Comparison of ENCODE assay signal across 8 cellular contexts in the genomic region with DNA sequence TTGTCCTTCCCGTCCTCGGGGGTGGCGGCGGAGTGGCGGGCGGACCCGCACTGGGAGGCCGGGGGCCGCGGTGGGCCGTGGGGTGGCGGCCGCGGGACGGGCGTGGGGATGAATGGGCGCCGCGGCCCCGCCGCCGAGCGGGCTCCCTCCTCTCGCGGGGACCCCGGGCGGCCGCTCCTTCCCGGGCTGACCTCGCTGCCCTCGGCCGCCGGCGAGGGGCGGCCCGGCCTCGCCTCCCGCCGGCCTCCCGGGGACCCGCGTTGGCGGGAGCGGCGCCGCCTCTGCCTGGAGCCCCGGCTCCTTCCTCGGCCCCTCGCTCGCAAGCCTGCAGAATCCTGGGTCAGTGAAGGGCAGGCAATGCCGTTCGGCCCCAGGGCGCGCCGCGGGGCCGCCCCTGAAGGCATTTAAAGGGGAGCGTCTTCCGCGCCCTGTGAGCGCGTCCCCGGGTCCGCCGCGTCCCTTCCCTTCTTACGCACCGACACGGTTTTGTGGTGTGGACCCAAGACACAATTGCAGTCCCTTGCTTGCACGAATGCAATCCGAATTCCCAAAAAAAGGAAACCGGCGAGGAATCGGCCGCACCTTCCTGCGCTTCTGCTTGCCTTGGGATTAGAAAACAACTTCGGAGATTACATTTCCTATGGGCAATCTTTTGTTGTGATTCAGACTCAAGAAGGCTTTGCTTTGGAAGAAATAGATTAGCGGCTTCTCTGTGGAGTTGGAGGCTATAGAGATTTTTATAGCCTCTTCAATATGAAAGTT. TPM values are rescaled to one million over a fixed set of nuclear protein-coding genes. Genes with fewer than 3 reads are reported as not detected.
DNase-seq lines count a peak whose midpoint lies in the region; ATAC-seq and TF ChIP-seq lines count a peak whose summit lies in the region.

No MANE protein-coding gene starts in this region.

- peaks cover 30% of the 10 kb centered on the region for H4K20me1 ChIP-seq in SK-N-SH (ENCODE audit: insufficient read depth)
- H4K20me1 ChIP-seq in hepatocyte (ENCODE audit: insufficient read depth, poor library complexity, severe bottlenecking) = peaks cover 6% of the 10 kb centered on the region

- H3K27ac ChIP-seq in SK-N-SH (ENCODE audit: low read depth in 2 of 2, low read length in 1 of 2) (peak overlapping the region; percentile 74 to 87), Peyer's patch (peak overlapping the region; percentile 79 to 94 (median 85)), hepatocyte (peak overlapping the region; percentile 82)

- no peaks in the 10 kb centered on the region for H3K9me3 ChIP-seq in SK-N-SH
- no peaks in the 10 kb centered on the region for H3K9me3 ChIP-seq in Peyer's patch
- H3K9me3 ChIP-seq in hepatocyte (ENCODE audit: low read depth) = no peaks in the 10 kb centered on the region

- no peaks in the 10 kb centered on the region for H3F3A ChIP-seq in SK-N-SH (replicated peaks; ENCODE audit: insufficient read depth)

- CTCF ChIA-PET in SK-N-SH (lab: Yijun Ruan, JAX) = interaction anchor here (0.7 kb wide), 1 partner anchor 39 kb away, joined by 3 read pairs; no protein-coding TSS in a partner anchor

- peak overlapping the region; percentile 73 to 92 for H3K4me3 ChIP-seq in SK-N-SH (ENCODE audit: low read depth in 2 of 2, low read length in 1 of 2)
- H3K4me3 ChIP-seq in Peyer's patch = peak overlapping the region; percentile 84 to 99 (median 92)
- peak overlapping the region; percentile 74 for H3K4me3 ChIP-seq in hepatocyte

- DNase-seq in SK-N-SH (peak; percentile 74), Peyer's patch (peak in 2 of 3 donors; percentile 62 to 72), astrocyte of the hippocampus (ENCODE audit: low read depth, low spot score) (peak; percentile 58), hepatocyte (ENCODE audit: low spot score) (peak; percentile 63), retina (peak; percentile 77), COR-L47 (lab: John Stamatoyannopoulos, UW) (no peak)

- POLR2A ChIA-PET in SK-N-SH (lab: Yijun Ruan, JAX) = interaction anchor here (1.0 kb wide), 1 partner anchor 22 kb away, joined by 3 read pairs; no protein-coding TSS in a partner anchor

- H3K4me2 ChIP-seq in SK-N-SH = peak overlapping the region; percentile 79
- H3K4me2 ChIP-seq in hepatocyte = peak overlapping the region; percentile 75

- WGBS in SK-N-SH (ENCODE audit: low lambda C conversion rate) = 2% methylated on average over 30 of the region's 78 CpGs
- WGBS in hepatocyte (ENCODE audit: low lambda C conversion rate, missing lambda C conversion rate) = under 1% methylated on average over 34 of the region's 78 CpGs

- TF ChIP-seq POLR2A in Peyer's patch (IDR thresholded peaks at IDR 0.05) = no peak

- H3K27me3 ChIP-seq in SK-N-SH (ENCODE audit: insufficient read depth) (no peaks in the 10 kb centered on the region), Peyer's patch (no peaks in the 10 kb centered on the region), hepatocyte (no peaks in the 10 kb centered on the region)

- H3K36me3 ChIP-seq in SK-N-SH (replicated peaks in 1 of 2; ENCODE audit: control insufficient read depth in 1 of 2, insufficient read depth in 2 of 2, low read length in 1 of 2) (peaks cover 3 to 19% of the 10 kb centered on the region in 2 experiments), Peyer's patch (no peaks in the 10 kb centered on the region), hepatocyte (replicated peaks; ENCODE audit: insufficient read depth, low read depth) (no peaks in the 10 kb centered on the region)

- H3K9ac ChIP-seq in SK-N-SH = peak overlapping the region; percentile 68

- TF ChIP-seq CTCF in SK-N-SH (IDR thresholded peaks at IDR 0.05) (no peak), Peyer's patch (IDR thresholded peaks at IDR 0.05) (no peak), hepatocyte (IDR thresholded peaks at IDR 0.05; ENCODE audit: poor library complexity) (no peak)

- TF ChIP-seq EP300 in SK-N-SH (IDR thresholded peaks at IDR 0.05; ENCODE audit: borderline replicate concordance in 1 of 2, low read depth in 1 of 2, low read length in 1 of 2) = no peak

- H3K79me2 ChIP-seq in SK-N-SH (ENCODE audit: insufficient read depth) (peaks cover 85% of the 10 kb centered on the region), hepatocyte (peaks cover 74% of the 10 kb centered on the region)

- ATAC-seq in SK-N-SH treated with all-trans-retinoic acid at 6 μM for 48 hours (no peak), GM21447 (IDR thresholded peaks at IDR 0.05; ENCODE audit: unreplicated experiment) (no peak)

- H2AFZ ChIP-seq in SK-N-SH (ENCODE audit: low read depth) (no peak overlapping the region), hepatocyte (peak overlapping the region; percentile 42)

- H3K9me2 ChIP-seq in SK-N-SH = no peaks in the 10 kb centered on the region
- no peaks in the 10 kb centered on the region for H3K9me2 ChIP-seq in hepatocyte (replicated peaks; ENCODE audit: insufficient read depth)

- TF ChIP-seq RAD21 in SK-N-SH (IDR thresholded peaks at IDR 0.05; ENCODE audit: low read length) = no peak

- H3K4me1 ChIP-seq in SK-N-SH (ENCODE audit: control insufficient read depth in 1 of 2, insufficient read depth in 2 of 2, low read depth in 1 of 2, low read length in 1 of 2) (peaks cover 13 to 15% of the 10 kb centered on the region in 2 experiments), Peyer's patch (peaks cover 0 to 45% (median 6%) of the 10 kb centered on the region in 4 donors), hepatocyte (ENCODE audit: insufficient read depth) (peaks cover 15% of the 10 kb centered on the region)

TF ChIP-seq in SK-N-SH, 30 proteins besides CTCF, POLR2A, EP300 and RAD21 (continues in another document):
- TF ChIP-seq, protein P1, sequence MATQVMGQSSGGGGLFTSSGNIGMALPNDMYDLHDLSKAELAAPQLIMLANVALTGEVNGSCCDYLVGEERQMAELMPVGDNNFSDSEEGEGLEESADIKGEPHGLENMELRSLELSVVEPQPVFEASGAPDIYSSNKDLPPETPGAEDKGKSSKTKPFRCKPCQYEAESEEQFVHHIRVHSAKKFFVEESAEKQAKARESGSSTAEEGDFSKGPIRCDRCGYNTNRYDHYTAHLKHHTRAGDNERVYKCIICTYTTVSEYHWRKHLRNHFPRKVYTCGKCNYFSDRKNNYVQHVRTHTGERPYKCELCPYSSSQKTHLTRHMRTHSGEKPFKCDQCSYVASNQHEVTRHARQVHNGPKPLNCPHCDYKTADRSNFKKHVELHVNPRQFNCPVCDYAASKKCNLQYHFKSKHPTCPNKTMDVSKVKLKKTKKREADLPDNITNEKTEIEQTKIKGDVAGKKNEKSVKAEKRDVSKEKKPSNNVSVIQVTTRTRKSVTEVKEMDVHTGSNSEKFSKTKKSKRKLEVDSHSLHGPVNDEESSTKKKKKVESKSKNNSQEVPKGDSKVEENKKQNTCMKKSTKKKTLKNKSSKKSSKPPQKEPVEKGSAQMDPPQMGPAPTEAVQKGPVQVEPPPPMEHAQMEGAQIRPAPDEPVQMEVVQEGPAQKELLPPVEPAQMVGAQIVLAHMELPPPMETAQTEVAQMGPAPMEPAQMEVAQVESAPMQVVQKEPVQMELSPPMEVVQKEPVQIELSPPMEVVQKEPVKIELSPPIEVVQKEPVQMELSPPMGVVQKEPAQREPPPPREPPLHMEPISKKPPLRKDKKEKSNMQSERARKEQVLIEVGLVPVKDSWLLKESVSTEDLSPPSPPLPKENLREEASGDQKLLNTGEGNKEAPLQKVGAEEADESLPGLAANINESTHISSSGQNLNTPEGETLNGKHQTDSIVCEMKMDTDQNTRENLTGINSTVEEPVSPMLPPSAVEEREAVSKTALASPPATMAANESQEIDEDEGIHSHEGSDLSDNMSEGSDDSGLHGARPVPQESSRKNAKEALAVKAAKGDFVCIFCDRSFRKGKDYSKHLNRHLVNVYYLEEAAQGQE (IDR thresholded peaks at IDR 0.05; ENCODE audit: low read depth, low read length) = no peak

TF ChIP-seq in SK-N-SH treated with all-trans-retinoic acid at 6 μM for 48 hours, 23 proteins besides CTCF, POLR2A, EP300 and RAD21:
- TF ChIP-seq ZFP30 (CRISPR knock-in tag; IDR thresholded peaks at IDR 0.05) (no peak), TOX (CRISPR knock-in tag; IDR thresholded peaks at IDR 0.05; ENCODE audit: borderline replicate concordance) (no peak), PPARA (CRISPR knock-in tag; IDR thresholded peaks at IDR 0.05; ENCODE audit: borderline replicate concordance) (no peak)

RNA-seq across cellular contexts. Expression of a gene that starts 0.8 kb away (rescaled TPM):
- polyA plus RNA-seq in SK-N-SH (2012; rRNA removed) (27.8 and 31.3 TPM in 2 replicates), hepatocyte (43.6 and 44.9 TPM in 2 replicates)
- polyA plus RNA-seq in SK-N-SH (2012; cell fraction: cytosol; rRNA removed) = 23.7 and 30.2 TPM in 2 replicates
- 53.2 and 78.1 TPM in 2 replicates for polyA plus RNA-seq in SK-N-SH (2012; cell fraction: nucleus; rRNA removed)
- total RNA-seq in Peyer's patch (10 to 100 TPM; 41.0 to 56.9 (median 49.5) TPM), hepatocyte (46.0 and 46.1 TPM in 2 replicates)

RNA-seq across cellular contexts. Expression of a gene that starts 1.5 kb away (rescaled TPM):
- polyA plus RNA-seq in SK-N-SH (2012; rRNA removed) (26.3 and 45.9 TPM in 2 replicates), hepatocyte (41.5 and 49.8 TPM in 2 replicates)
- 32.3 and 37.1 TPM in 2 replicates for polyA plus RNA-seq in SK-N-SH (2012; cell fraction: cytosol; rRNA removed)
- polyA plus RNA-seq in SK-N-SH (2012; cell fraction: nucleus; rRNA removed) = 52.6 and 97.9 TPM in 2 replicates
- total RNA-seq in Peyer's patch (100 to 1,000 TPM in 1 of 4 donors, 10 to 100 TPM in 3; 30.8 to 172 (median 48.5) TPM), hepatocyte (14.6 and 29.7 TPM in 2 replicates)

RNA-seq across cellular contexts. Expression of a gene that starts 54.6 kb away (rescaled TPM):
- polyA plus RNA-seq in SK-N-SH (2012; rRNA removed) = 17.3 and 20.6 TPM in 2 replicates
- polyA plus RNA-seq in SK-N-SH (2012; cell fraction: cytosol; rRNA removed) = 16.5 and 19.2 TPM in 2 replicates
- polyA plus RNA-seq in SK-N-SH (2012; cell fraction: nucleus; rRNA removed) = 41.8 and 54.5 TPM in 2 replicates
- total RNA-seq in Peyer's patch = 10 to 100 TPM in 2 of 4 donors, 1 to 10 TPM in 2; 9.2 to 26.3 (median 10.7) TPM
- total RNA-seq in hepatocyte = 15.1 and 15.9 TPM in 2 replicates
- polyA plus RNA-seq in hepatocyte = 17.1 and 23.2 TPM in 2 replicates
